7 cellular contexts compared by ENCODE assay signal in the genomic region with DNA sequence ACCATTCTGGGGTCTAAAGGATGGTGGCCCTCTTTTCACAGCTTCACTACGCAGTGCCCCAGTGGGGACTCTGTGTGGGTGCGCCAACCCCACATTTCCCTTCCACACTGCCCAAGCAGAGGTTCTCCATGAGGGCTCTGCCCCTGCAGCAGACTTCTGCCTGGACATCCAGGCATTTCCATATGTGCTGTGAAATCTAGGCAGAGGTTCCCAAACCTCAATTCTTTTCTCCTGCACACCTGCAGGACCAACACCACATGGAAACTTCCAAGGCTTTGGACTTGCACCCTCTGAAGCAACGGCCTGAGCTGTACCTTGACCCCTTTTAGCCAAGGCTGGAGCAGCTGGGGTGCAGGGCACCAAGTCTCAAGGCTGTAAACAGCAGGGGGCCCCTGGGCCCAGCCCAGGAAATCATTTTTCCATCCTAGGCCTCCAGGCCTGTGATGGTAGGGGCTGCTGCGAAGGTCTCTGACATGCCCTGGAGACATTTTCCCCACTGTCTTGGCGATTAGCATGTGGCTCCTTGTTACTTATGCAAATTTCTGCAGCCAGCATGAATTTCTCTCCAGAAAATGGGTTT.
"Had no signal": no experiment of that assay in that cellular context is flagged by ENCODE, and none has a peak within 500 bp of the region (broad histone marks: within the 10 kb centered on the region; RNA-seq: fewer than 3 reads in every experiment).

No MANE protein-coding gene starts in this region.

- H3K27ac ChIP-seq: GM23248 had no signal

- H3K4me3 Mint-ChIP-seq: GM23338, H9, HFFc6 had no signal

- H3K9me3 Mint-ChIP-seq: HFFc6 had no signal

- DNase-seq: GM23248, GOT3, H7, H9, HCEC 1CT, HFFc6 had no signal

- H3K4me3 ChIP-seq: GM23248, GM23338 had no signal

- H3K4me1 Mint-ChIP-seq: GM23338, H9 had no signal

- H3K27ac Mint-ChIP-seq: GM23338, H9, HFFc6 had no signal
